17 cellular contexts compared by ENCODE assay signal in genomic region chr7:4286281-4286680, GRCh38.
DNase-seq lines count a peak whose midpoint lies in the region; ATAC-seq and TF ChIP-seq lines count a peak whose summit lies in the region.
"Had no signal": no experiment of that assay in that cellular context is flagged by ENCODE, and none has a peak within 500 bp of the region (broad histone marks: within the 10 kb centered on the region; RNA-seq: fewer than 3 reads in every experiment).

No MANE protein-coding gene starts in this region.

- H3K4me2 ChIP-seq in neural progenitor cell, result no peak overlapping the region
- H3K4me2 ChIP-seq: PC-9, SK-N-SH had no signal

- ATAC-seq in activated T-cell treated with anti-CD3 and anti-CD28 coated beads, Interleukin-2, amount 50 U/mL, for 4 hours, result no peak
- ATAC-seq: CD8-positive, alpha-beta T cell had no signal

- no peak overlapping the region for H3K4me3 Mint-ChIP-seq in neural progenitor cell
- no peak overlapping the region for H3K4me3 Mint-ChIP-seq in activated T-cell treated with anti-CD3 and anti-CD28 coated beads, Interleukin-2, amount 50 U/mL, for 4 hours
- H3K4me3 Mint-ChIP-seq: CD8-positive, alpha-beta T cell; H9 had no signal

- no peaks in the 10 kb centered on the region for H3K79me2 ChIP-seq in neural progenitor cell (ENCODE audit: low read depth)

- no peak overlapping the region for H3K27ac ChIP-seq in coronary artery
- H3K27ac ChIP-seq in neural progenitor cell, result no peak overlapping the region
- H3K27ac ChIP-seq: PC-9 had no signal

- H3K27me3 Mint-ChIP-seq in neural progenitor cell (ENCODE audit: insufficient read depth, low read depth), result no peaks in the 10 kb centered on the region
- H3K27me3 Mint-ChIP-seq in activated T-cell treated with anti-CD3 and anti-CD28 coated beads, Interleukin-2, amount 50 U/mL, for 4 hours (ENCODE audit: low read depth), result peaks cover 5% of the 10 kb centered on the region

- H2AFZ ChIP-seq in neural progenitor cell (replicated peaks), result peak overlapping the region; percentile 87
- H2AFZ ChIP-seq: PC-9 had no signal

- H3K9ac ChIP-seq in neural progenitor cell, result no peak overlapping the region
- H3K9ac ChIP-seq: SK-N-SH had no signal

- no peaks in the 10 kb centered on the region for H3F3A ChIP-seq in neural progenitor cell (ENCODE audit: low read depth)

- no peak overlapping the region for H3K27ac Mint-ChIP-seq in neural progenitor cell
- H3K27ac Mint-ChIP-seq: CD8-positive, alpha-beta T cell; H9 had no signal

- DNase-seq in HT1080 (ENCODE audit: low read depth) (peak; percentile 15), NCI-H69 (lab: John Stamatoyannopoulos, UW) (peak; percentile 12), coronary artery (ENCODE audit: low spot score) (peak; percentile 29), neural progenitor cell (ENCODE audit: low spot score) (no peak), GM19238 (ENCODE audit: insufficient read length, low spot score) (no peak), NCI-H2107 (lab: John Stamatoyannopoulos, UW) (no peak)
- DNase-seq in activated T-cell treated with anti-CD3 and anti-CD28 coated beads, Interleukin-2, amount 50 U/mL, for 4 hours, result no peak
- DNase-seq: BE2C; CD8-positive, alpha-beta T cell; H9; KG1; NCI-H1105 treated with DMSO at 0.1 percent for 48 hours; NCI-H187; NCI-H2171; NCI-H510A; PC-9; SK-N-SH had no signal

- TF ChIP-seq CTCF in coronary artery (IDR thresholded peaks at IDR 0.05) (no peak), neural progenitor cell (IDR thresholded peaks at IDR 0.05) (peak; percentile 20)

- no peaks in the 10 kb centered on the region for H3K4me1 ChIP-seq in neural progenitor cell
- H3K4me1 ChIP-seq: BE2C had no signal

- H3K9me3 ChIP-seq in neural progenitor cell (ENCODE audit: low read depth), result no peaks in the 10 kb centered on the region
- H3K9me3 ChIP-seq: BE2C, SK-N-SH had no signal

- no peaks in the 10 kb centered on the region for H3K4me1 Mint-ChIP-seq in neural progenitor cell
- no peaks in the 10 kb centered on the region for H3K4me1 Mint-ChIP-seq in activated T-cell treated with anti-CD3 and anti-CD28 coated beads, Interleukin-2, amount 50 U/mL, for 4 hours (ENCODE audit: low read depth)

- H3K36me3 Mint-ChIP-seq in neural progenitor cell, result no peaks in the 10 kb centered on the region
- no peaks in the 10 kb centered on the region for H3K36me3 Mint-ChIP-seq in activated T-cell treated with anti-CD3 and anti-CD28 coated beads, Interleukin-2, amount 50 U/mL, for 4 hours (ENCODE audit: insufficient read depth)
- H3K36me3 Mint-ChIP-seq: CD8-positive, alpha-beta T cell had no signal

- H3K27me3 ChIP-seq in neural progenitor cell, result no peaks in the 10 kb centered on the region
- H3K27me3 ChIP-seq: BE2C had no signal

- no peaks in the 10 kb centered on the region for H4K20me1 ChIP-seq in neural progenitor cell (ENCODE audit: low read depth)

- peaks cover 11% of the 10 kb centered on the region for H3K9me3 Mint-ChIP-seq in neural progenitor cell
- H3K9me3 Mint-ChIP-seq in activated T-cell treated with anti-CD3 and anti-CD28 coated beads, Interleukin-2, amount 50 U/mL, for 4 hours, result peaks cover 3% of the 10 kb centered on the region
- H3K9me3 Mint-ChIP-seq: CD8-positive, alpha-beta T cell had no signal

- no peak overlapping the region for H3K4me3 ChIP-seq in coronary artery
- H3K4me3 ChIP-seq in neural progenitor cell, result no peak overlapping the region
- H3K4me3 ChIP-seq: PC-9 had no signal

- H3K36me3 ChIP-seq in neural progenitor cell, result no peaks in the 10 kb centered on the region
- H3K36me3 ChIP-seq: BE2C had no signal

Comparison
In these comparisons a context has a peak if more than half of its experiments do, and no peak if none do; other contexts are left out.
1. DNase-seq: peak in HT1080 (single experiment), NCI-H69 (single experiment) and coronary artery (single experiment); none in neural progenitor cell (single experiment), activated T-cell treated with anti-CD3 and anti-CD28 coated beads, Interleukin-2, amount 50 U/mL, for 4 hours (single experiment), GM19238 (single experiment) and NCI-H2107 (single experiment).